1 cellular context compared by ENCODE assay signal in the genomic region with DNA sequence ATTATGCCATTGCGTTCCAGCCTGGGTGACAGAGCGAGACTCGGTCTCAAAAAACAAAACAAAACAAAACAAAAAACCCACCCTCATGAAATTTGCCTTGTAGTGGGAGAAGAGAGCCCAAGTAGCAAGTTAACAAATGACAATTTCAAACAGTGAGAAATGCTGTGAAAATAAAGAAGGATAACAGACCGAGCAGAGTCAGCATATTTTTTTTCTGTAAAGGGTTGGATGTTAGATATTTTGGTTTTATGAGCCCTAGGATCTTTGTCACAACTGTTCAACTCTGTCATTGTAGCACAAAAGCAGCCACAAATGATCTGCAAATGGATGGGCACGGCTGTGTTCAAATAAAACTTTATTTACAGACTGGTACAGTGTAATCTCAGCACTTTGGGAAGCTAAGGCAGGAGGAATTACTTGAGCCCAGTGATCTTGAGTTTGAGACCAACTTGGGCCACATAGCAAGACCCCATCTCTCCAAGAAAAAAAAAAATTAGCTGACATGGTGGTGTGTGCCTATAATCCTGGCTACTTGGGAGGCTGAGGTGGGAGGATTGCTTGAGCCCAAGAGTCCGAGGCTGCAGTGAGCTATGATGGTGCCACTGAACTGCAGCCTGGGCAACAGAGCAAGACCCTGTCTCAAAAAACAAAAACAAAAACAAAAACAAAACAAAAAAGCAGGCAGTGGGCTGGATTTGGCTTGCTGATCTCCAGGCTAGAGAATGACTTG.
TF ChIP-seq lines count a peak whose summit lies in the region.

No MANE protein-coding gene starts in this region.

TF ChIP-seq in IMR-90, 13 proteins besides CTCF, POLR2A, EP300 and RAD21 (continued from another document):
- TF ChIP-seq, protein P1, sequence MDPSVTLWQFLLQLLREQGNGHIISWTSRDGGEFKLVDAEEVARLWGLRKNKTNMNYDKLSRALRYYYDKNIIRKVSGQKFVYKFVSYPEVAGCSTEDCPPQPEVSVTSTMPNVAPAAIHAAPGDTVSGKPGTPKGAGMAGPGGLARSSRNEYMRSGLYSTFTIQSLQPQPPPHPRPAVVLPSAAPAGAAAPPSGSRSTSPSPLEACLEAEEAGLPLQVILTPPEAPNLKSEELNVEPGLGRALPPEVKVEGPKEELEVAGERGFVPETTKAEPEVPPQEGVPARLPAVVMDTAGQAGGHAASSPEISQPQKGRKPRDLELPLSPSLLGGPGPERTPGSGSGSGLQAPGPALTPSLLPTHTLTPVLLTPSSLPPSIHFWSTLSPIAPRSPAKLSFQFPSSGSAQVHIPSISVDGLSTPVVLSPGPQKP (IDR thresholded peaks at IDR 0.05; ENCODE audit: borderline replicate concordance, low read depth, low read length) = no peak
